Comparison of ENCODE assay signal across 1 cellular context in genomic region chr5:177311723-177312648, GRCh38.
TF ChIP-seq lines count a peak whose summit lies in the region.

TSS of gene MXD3 (minus strand) at chr5:177311898. CDS start at chr5:177311830, 68 bp downstream.

TF ChIP-seq in WTC11, 78 proteins besides CTCF, POLR2A, EP300 and RAD21 (continued from another document and continues in another):
- TF ChIP-seq AFF4 (CRISPR knock-in tag; IDR thresholded peaks at IDR 0.05; ENCODE audit: borderline replicate concordance): no peak
- TF ChIP-seq TCF7 (CRISPR knock-in tag; IDR thresholded peaks at IDR 0.05; ENCODE audit: low read depth): no peak
- TF ChIP-seq MXD4 (CRISPR knock-in tag; IDR thresholded peaks at IDR 0.05; ENCODE audit: borderline replicate concordance): no peak
- TF ChIP-seq FOXK1 (CRISPR knock-in tag; IDR thresholded peaks at IDR 0.05): peak; percentile 96
- no peak for TF ChIP-seq ZNF423 (CRISPR knock-in tag; IDR thresholded peaks at IDR 0.05)
- TF ChIP-seq, protein P1, sequence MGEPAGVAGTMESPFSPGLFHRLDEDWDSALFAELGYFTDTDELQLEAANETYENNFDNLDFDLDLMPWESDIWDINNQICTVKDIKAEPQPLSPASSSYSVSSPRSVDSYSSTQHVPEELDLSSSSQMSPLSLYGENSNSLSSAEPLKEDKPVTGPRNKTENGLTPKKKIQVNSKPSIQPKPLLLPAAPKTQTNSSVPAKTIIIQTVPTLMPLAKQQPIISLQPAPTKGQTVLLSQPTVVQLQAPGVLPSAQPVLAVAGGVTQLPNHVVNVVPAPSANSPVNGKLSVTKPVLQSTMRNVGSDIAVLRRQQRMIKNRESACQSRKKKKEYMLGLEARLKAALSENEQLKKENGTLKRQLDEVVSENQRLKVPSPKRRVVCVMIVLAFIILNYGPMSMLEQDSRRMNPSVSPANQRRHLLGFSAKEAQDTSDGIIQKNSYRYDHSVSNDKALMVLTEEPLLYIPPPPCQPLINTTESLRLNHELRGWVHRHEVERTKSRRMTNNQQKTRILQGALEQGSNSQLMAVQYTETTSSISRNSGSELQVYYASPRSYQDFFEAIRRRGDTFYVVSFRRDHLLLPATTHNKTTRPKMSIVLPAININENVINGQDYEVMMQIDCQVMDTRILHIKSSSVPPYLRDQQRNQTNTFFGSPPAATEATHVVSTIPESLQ (CRISPR knock-in tag; IDR thresholded peaks at IDR 0.05): no peak
- no peak for TF ChIP-seq ZNF138 (CRISPR knock-in tag; conservative IDR thresholded peaks at IDR 0.05)
- TF ChIP-seq, protein P2, sequence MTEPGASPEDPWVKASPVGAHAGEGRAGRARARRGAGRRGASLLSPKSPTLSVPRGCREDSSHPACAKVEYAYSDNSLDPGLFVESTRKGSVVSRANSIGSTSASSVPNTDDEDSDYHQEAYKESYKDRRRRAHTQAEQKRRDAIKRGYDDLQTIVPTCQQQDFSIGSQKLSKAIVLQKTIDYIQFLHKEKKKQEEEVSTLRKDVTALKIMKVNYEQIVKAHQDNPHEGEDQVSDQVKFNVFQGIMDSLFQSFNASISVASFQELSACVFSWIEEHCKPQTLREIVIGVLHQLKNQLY (CRISPR knock-in tag; IDR thresholded peaks at IDR 0.05): no peak
- TF ChIP-seq, protein P3, sequence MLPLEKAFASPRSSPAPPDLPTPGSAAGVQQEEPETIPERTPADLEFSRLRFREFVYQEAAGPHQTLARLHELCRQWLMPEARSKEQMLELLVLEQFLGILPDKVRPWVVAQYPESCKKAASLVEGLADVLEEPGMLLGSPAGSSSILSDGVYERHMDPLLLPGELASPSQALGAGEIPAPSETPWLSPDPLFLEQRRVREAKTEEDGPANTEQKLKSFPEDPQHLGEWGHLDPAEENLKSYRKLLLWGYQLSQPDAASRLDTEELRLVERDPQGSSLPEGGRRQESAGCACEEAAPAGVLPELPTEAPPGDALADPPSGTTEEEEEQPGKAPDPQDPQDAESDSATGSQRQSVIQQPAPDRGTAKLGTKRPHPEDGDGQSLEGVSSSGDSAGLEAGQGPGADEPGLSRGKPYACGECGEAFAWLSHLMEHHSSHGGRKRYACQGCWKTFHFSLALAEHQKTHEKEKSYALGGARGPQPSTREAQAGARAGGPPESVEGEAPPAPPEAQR (CRISPR knock-in tag; IDR thresholded peaks at IDR 0.05): no peak
- no peak for TF ChIP-seq ZNF263 (CRISPR knock-in tag; IDR thresholded peaks at IDR 0.05; ENCODE audit: low read depth)
- TF ChIP-seq ESRRA (CRISPR knock-in tag; IDR thresholded peaks at IDR 0.05; ENCODE audit: borderline replicate concordance): no peak
- TF ChIP-seq JUN (CRISPR knock-in tag; IDR thresholded peaks at IDR 0.05): no peak
- TF ChIP-seq IRF1 (CRISPR knock-in tag; IDR thresholded peaks at IDR 0.05): no peak
- no peak; the same call in 1 of the 2 replicates for TF ChIP-seq FOXP4 (CRISPR knock-in tag; IDR thresholded peaks at IDR 0.05)
- no peak for TF ChIP-seq ZNF396 (CRISPR knock-in tag; IDR thresholded peaks at IDR 0.05; ENCODE audit: borderline replicate concordance)
- 0 out of 2 replicates have a peak, but pooled peaks have one; percentile 46 for TF ChIP-seq GABPB1 (CRISPR knock-in tag; IDR thresholded peaks at IDR 0.05)
- TF ChIP-seq TEAD1 (CRISPR knock-in tag; IDR thresholded peaks at IDR 0.05): no peak; the same call in 1 of the 2 replicates
- TF ChIP-seq SOX15 (CRISPR knock-in tag; IDR thresholded peaks at IDR 0.05): no peak
- no peak for TF ChIP-seq NFE2L1 (CRISPR knock-in tag; IDR thresholded peaks at IDR 0.05)
- no peak for TF ChIP-seq ZNF671 (CRISPR knock-in tag; IDR thresholded peaks at IDR 0.05)
- no peak for TF ChIP-seq NR2C2 (CRISPR knock-in tag; IDR thresholded peaks at IDR 0.05)
- TF ChIP-seq ATF3 (CRISPR knock-in tag; conservative IDR thresholded peaks at IDR 0.05): no peak
- no peak for TF ChIP-seq GTF2I (CRISPR knock-in tag; conservative IDR thresholded peaks at IDR 0.05)
- 0 out of 2 replicates have a peak, but pooled peaks have one; percentile 59 for TF ChIP-seq ETV6 (CRISPR knock-in tag; IDR thresholded peaks at IDR 0.05)
- TF ChIP-seq, protein P4, sequence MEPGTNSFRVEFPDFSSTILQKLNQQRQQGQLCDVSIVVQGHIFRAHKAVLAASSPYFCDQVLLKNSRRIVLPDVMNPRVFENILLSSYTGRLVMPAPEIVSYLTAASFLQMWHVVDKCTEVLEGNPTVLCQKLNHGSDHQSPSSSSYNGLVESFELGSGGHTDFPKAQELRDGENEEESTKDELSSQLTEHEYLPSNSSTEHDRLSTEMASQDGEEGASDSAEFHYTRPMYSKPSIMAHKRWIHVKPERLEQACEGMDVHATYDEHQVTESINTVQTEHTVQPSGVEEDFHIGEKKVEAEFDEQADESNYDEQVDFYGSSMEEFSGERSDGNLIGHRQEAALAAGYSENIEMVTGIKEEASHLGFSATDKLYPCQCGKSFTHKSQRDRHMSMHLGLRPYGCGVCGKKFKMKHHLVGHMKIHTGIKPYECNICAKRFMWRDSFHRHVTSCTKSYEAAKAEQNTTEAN (CRISPR knock-in tag; IDR thresholded peaks at IDR 0.05): peak; percentile 35; the same call in 1 of the 2 replicates
- TF ChIP-seq TP53 (CRISPR knock-in tag; IDR thresholded peaks at IDR 0.05): peak; percentile 66; the same call in 1 of the 2 replicates
- TF ChIP-seq EMX1 (CRISPR knock-in tag; IDR thresholded peaks at IDR 0.05): no peak
- TF ChIP-seq, protein P5, sequence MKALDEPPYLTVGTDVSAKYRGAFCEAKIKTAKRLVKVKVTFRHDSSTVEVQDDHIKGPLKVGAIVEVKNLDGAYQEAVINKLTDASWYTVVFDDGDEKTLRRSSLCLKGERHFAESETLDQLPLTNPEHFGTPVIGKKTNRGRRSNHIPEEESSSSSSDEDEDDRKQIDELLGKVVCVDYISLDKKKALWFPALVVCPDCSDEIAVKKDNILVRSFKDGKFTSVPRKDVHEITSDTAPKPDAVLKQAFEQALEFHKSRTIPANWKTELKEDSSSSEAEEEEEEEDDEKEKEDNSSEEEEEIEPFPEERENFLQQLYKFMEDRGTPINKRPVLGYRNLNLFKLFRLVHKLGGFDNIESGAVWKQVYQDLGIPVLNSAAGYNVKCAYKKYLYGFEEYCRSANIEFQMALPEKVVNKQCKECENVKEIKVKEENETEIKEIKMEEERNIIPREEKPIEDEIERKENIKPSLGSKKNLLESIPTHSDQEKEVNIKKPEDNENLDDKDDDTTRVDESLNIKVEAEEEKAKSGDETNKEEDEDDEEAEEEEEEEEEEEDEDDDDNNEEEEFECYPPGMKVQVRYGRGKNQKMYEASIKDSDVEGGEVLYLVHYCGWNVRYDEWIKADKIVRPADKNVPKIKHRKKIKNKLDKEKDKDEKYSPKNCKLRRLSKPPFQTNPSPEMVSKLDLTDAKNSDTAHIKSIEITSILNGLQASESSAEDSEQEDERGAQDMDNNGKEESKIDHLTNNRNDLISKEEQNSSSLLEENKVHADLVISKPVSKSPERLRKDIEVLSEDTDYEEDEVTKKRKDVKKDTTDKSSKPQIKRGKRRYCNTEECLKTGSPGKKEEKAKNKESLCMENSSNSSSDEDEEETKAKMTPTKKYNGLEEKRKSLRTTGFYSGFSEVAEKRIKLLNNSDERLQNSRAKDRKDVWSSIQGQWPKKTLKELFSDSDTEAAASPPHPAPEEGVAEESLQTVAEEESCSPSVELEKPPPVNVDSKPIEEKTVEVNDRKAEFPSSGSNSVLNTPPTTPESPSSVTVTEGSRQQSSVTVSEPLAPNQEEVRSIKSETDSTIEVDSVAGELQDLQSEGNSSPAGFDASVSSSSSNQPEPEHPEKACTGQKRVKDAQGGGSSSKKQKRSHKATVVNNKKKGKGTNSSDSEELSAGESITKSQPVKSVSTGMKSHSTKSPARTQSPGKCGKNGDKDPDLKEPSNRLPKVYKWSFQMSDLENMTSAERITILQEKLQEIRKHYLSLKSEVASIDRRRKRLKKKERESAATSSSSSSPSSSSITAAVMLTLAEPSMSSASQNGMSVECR (CRISPR knock-in tag; IDR thresholded peaks at IDR 0.05; ENCODE audit: borderline replicate concordance): no peak
- no peak for TF ChIP-seq AR (CRISPR knock-in tag; IDR thresholded peaks at IDR 0.05)
- no peak for TF ChIP-seq OVOL2 (CRISPR knock-in tag; IDR thresholded peaks at IDR 0.05; ENCODE audit: borderline replicate concordance)
- no peak for TF ChIP-seq KAT7 (CRISPR knock-in tag; IDR thresholded peaks at IDR 0.05; ENCODE audit: borderline replicate concordance)
- TF ChIP-seq CREM (CRISPR knock-in tag; IDR thresholded peaks at IDR 0.05): peak; percentile 43; the same call in 1 of the 2 replicates
- TF ChIP-seq, protein P6, sequence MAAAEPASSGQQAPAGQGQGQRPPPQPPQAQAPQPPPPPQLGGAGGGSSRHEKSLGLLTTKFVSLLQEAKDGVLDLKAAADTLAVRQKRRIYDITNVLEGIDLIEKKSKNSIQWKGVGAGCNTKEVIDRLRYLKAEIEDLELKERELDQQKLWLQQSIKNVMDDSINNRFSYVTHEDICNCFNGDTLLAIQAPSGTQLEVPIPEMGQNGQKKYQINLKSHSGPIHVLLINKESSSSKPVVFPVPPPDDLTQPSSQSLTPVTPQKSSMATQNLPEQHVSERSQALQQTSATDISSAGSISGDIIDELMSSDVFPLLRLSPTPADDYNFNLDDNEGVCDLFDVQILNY (CRISPR knock-in tag; IDR thresholded peaks at IDR 0.05): peak; percentile 89
- no peak for TF ChIP-seq RORB (CRISPR knock-in tag; IDR thresholded peaks at IDR 0.05)
- TF ChIP-seq ZNF416 (CRISPR knock-in tag; IDR thresholded peaks at IDR 0.05): no peak
